ENCODE assay signal across 19 cellular contexts in genomic region chr9:121252104-121252851, GRCh38.
"Had no signal": no experiment of that assay in that cellular context is flagged by ENCODE, and none has a peak within 500 bp of the region (broad histone marks: within the 10 kb centered on the region; RNA-seq: fewer than 3 reads in every experiment).

No MANE protein-coding gene starts in this region.

- H3K36me3 ChIP-seq: ascending aorta, esophagus muscularis mucosa, transverse colon had no signal

- H3K27me3 Mint-ChIP-seq: activated B cell treated with CpG ODN at 0.5 μM for 24 hours; stimulated activated memory B cell treated with anti-CD40 and anti-IgM and Interleukin-4, amounts not matched to agents 10 μg/mL and 1 μg/mL and 100 μg/mL, for 72 hours had no signal

- FAIRE-seq: bronchial epithelial cell had no signal

- H3K4me1 ChIP-seq: ascending aorta, esophagus muscularis mucosa, transverse colon had no signal

- H3K4me2 ChIP-seq: smooth muscle cell had no signal

- H3K27ac ChIP-seq: ascending aorta, esophagus muscularis mucosa, transverse colon had no signal

- H3K27me3 ChIP-seq: ascending aorta, esophagus muscularis mucosa, transverse colon had no signal

- H3K4me3 ChIP-seq: ascending aorta, esophagus muscularis mucosa, smooth muscle cell, transverse colon had no signal

- DNase-seq: activated B cell treated with CpG ODN at 0.5 μM for 24 hours; activated CD4-positive, alpha-beta T cell treated with anti-CD3 and anti-CD28 coated beads, Interleukin-2, amount 10 ng/mL, durations not matched to agents 24 days and 14 days; activated naive CD4-positive, alpha-beta T cell treated with Interleukin-2 at 50 U/mL for 16 hours; activated naive CD8-positive, alpha-beta T cell treated with anti-CD3 and anti-CD28 coated beads, Interleukin-2, amount 50 U/mL, for 24 hours; foreskin fibroblast; head of caudate nucleus; left colon; mammary epithelial cell; naive thymus-derived CD4-positive, alpha-beta T cell; right cardiac atrium; stimulated activated CD4-positive, alpha-beta T cell treated with anti-CD3 and anti-CD28 coated beads, Interleukin-1b, Interleukin-23, amount 100 ng/mL, for 48 hours; substantia nigra; T1000; transverse colon had no signal

- H3K9me3 ChIP-seq: ascending aorta, esophagus muscularis mucosa, transverse colon had no signal

- H3K27ac Mint-ChIP-seq: activated B cell treated with CpG ODN at 0.5 μM for 24 hours; activated CD4-positive, alpha-beta T cell treated with anti-CD3 and anti-CD28 coated beads, Interleukin-2, amount 10 ng/mL, durations not matched to agents 24 days and 14 days; activated naive CD8-positive, alpha-beta T cell treated with anti-CD3 and anti-CD28 coated beads, Interleukin-2, amount 50 U/mL, for 24 hours; naive thymus-derived CD4-positive, alpha-beta T cell; stimulated activated memory B cell treated with anti-CD40 and anti-IgM and Interleukin-4, amounts not matched to agents 10 μg/mL and 1 μg/mL and 100 μg/mL, for 72 hours had no signal

- H3K4me3 Mint-ChIP-seq: activated B cell treated with CpG ODN at 0.5 μM for 24 hours; activated CD4-positive, alpha-beta T cell treated with anti-CD3 and anti-CD28 coated beads, Interleukin-2, amount 10 ng/mL, durations not matched to agents 24 days and 14 days; activated naive CD8-positive, alpha-beta T cell treated with anti-CD3 and anti-CD28 coated beads, Interleukin-2, amount 50 U/mL, for 24 hours; naive thymus-derived CD4-positive, alpha-beta T cell; stimulated activated memory B cell treated with anti-CD40 and anti-IgM and Interleukin-4, amounts not matched to agents 10 μg/mL and 1 μg/mL and 100 μg/mL, for 72 hours had no signal

- H3K9me3 Mint-ChIP-seq: activated naive CD8-positive, alpha-beta T cell treated with anti-CD3 and anti-CD28 coated beads, Interleukin-2, amount 50 U/mL, for 24 hours had no signal
